ENCODE assay signal across 8 cellular contexts in genomic region chr7:104979167-104979841, GRCh38. TPM values are rescaled to one million over a fixed set of nuclear protein-coding genes. Genes with fewer than 3 reads are reported as not detected.
DNase-seq lines count a peak whose midpoint lies in the region; ATAC-seq lines count a peak whose summit lies in the region.

No MANE protein-coding gene starts in this region.

- no peak for ATAC-seq in HG02571 (IDR thresholded peaks at IDR 0.05; ENCODE audit: unreplicated experiment)

- peaks cover 15 to 33% of the 10 kb centered on the region in 2 donors for H3K4me1 ChIP-seq in neuronal stem cell (ENCODE audit: control insufficient read depth in 2 of 2, insufficient read depth in 1 of 2, low read depth in 1 of 2, low read length in 2 of 2)

- H3K23ac ChIP-seq in neuronal stem cell (ENCODE audit: low read depth, low read length, poor library complexity), result no peak overlapping the region

- no peak overlapping the region for H2AFZ ChIP-seq in neuronal stem cell (ENCODE audit: low read length)

- H3K4me2 ChIP-seq in neuronal stem cell (ENCODE audit: insufficient read depth, low read length, poor library complexity, severe bottlenecking), result no peak overlapping the region

- no CpG with 5 or more reads among the region's 4 CpGs for WGBS in neuronal stem cell (ENCODE audit: extremely low coverage in 2 of 2, insufficient read length in 2 of 2, insufficient replicate concordance in 1 of 2), 2 donors

- H4K8ac ChIP-seq in neuronal stem cell (ENCODE audit: low read depth, low read length), result no peak overlapping the region

- H3K27me3 ChIP-seq in neuronal stem cell (ENCODE audit: control insufficient read depth in 3 of 3, insufficient read depth in 3 of 3, low read depth in 1 of 3, low read length in 3 of 3), result no peaks in the 10 kb centered on the region

- peak overlapping the region; percentile 57 for H2BK5ac ChIP-seq in neuronal stem cell (ENCODE audit: low read length)

- H2BK15ac ChIP-seq in neuronal stem cell (ENCODE audit: low read length), result no peak overlapping the region

- no peak overlapping the region for H3K4me3 ChIP-seq in neuronal stem cell (ENCODE audit: low read length in 2 of 2)

- no peaks in the 10 kb centered on the region for H3K9me3 ChIP-seq in neuronal stem cell (replicated peaks in 1 of 2; ENCODE audit: control insufficient read depth in 2 of 2, insufficient read depth in 1 of 2, low read depth in 1 of 2, low read length in 2 of 2)

- no peak overlapping the region for H2BK12ac ChIP-seq in neuronal stem cell (ENCODE audit: low read length)

- H3K14ac ChIP-seq in neuronal stem cell (ENCODE audit: low read length), result no peak overlapping the region

- no peak overlapping the region for H4K91ac ChIP-seq in neuronal stem cell (ENCODE audit: low read depth, low read length, poor library complexity)

- H3K9ac ChIP-seq in neuronal stem cell (ENCODE audit: low read depth, low read length, poor library complexity), result no peak overlapping the region

- H2BK120ac ChIP-seq in neuronal stem cell (ENCODE audit: low read depth, low read length), result no peak overlapping the region

- H3K18ac ChIP-seq in neuronal stem cell (ENCODE audit: low read length), result no peak overlapping the region

- no peaks in the 10 kb centered on the region for H3K79me1 ChIP-seq in neuronal stem cell (ENCODE audit: low read depth, low read length)

- peak; percentile 87 for DNase-seq in DMS 273 treated with DMSO at 0.1 percent for 48 hours (lab: John Stamatoyannopoulos, UW)
- DNase-seq in OCI-M1 (lab: John Stamatoyannopoulos, UW), result peak; percentile 11
- DNase-seq in fibroblast of gingiva (ENCODE audit: low read depth), result peak; percentile 99
- peak; percentile 17 for DNase-seq in neuronal stem cell (ENCODE audit: low spot score)
- DNase-seq in NCI-H526 treated with DMSO at 0.1 percent for 48 hours (lab: John Stamatoyannopoulos, UW), result no peak
- DNase-seq in OCI-M2 (lab: John Stamatoyannopoulos, UW; ENCODE audit: unreplicated experiment), result no peak
- no peak for DNase-seq in KG1 (lab: John Stamatoyannopoulos, UW)

- peaks cover 0 to 49% of the 10 kb centered on the region in 2 donors for H3K36me3 ChIP-seq in neuronal stem cell (replicated peaks in 1 of 2; ENCODE audit: control insufficient read depth in 2 of 2, insufficient read depth in 2 of 2, low read length in 2 of 2)

- no peak overlapping the region for H2AK5ac ChIP-seq in neuronal stem cell (ENCODE audit: low read depth, low read length)

- H3K27ac ChIP-seq in neuronal stem cell (replicated peaks; ENCODE audit: low read length), result peak overlapping the region; percentile 54

- no peak overlapping the region for H3K4ac ChIP-seq in neuronal stem cell (ENCODE audit: low read length)

RNA-seq across cellular contexts. Expression of gene KMT2E, which starts 34.7 kb away (rescaled TPM):
- 55.8 TPM for polyA plus RNA-seq in neuronal stem cell (2013, experiment 1 of 2)
- polyA plus RNA-seq in neuronal stem cell (2013, experiment 2 of 2), result 60.0 TPM

Comparison
In these comparisons a context has a peak if more than half of its experiments do, and no peak if none do; other contexts are left out.
1. DNase-seq: peak in DMS 273 treated with DMSO at 0.1 percent for 48 hours (single experiment), OCI-M1 (single experiment), fibroblast of gingiva (single experiment) and neuronal stem cell (single experiment); none in NCI-H526 treated with DMSO at 0.1 percent for 48 hours (single experiment), OCI-M2 (single experiment) and KG1 (single experiment).